In genomic region chr9:129885018-129885669, GRCh38 we compare ENCODE assay signal across 8 cellular contexts. TPM values are rescaled to one million over a fixed set of nuclear protein-coding genes. Genes with fewer than 3 reads are reported as not detected.
DNase-seq lines count a peak whose midpoint lies in the region; ATAC-seq lines count a peak whose summit lies in the region.

No MANE protein-coding gene starts in this region.

- peaks cover under 1% of the 10 kb centered on the region for H3K36me3 ChIP-seq in iPS-18a (ENCODE audit: control insufficient read depth, low read depth, low read length)

- H3K27me3 ChIP-seq in iPS-18a (ENCODE audit: control insufficient read depth, insufficient read depth, low read length): no peaks in the 10 kb centered on the region

- 17 to 20% (median 18%) methylated on average over 27 of the region's 27 CpGs for WGBS in adipose tissue, 3 donors

- H3K27ac ChIP-seq in adipose tissue (ENCODE audit: low read depth, low read length) (peak overlapping the region; percentile 46), iPS-18a (ENCODE audit: low read length) (no peak overlapping the region)

- peak overlapping the region; percentile 33 for H3K9ac ChIP-seq in iPS-18a (ENCODE audit: low read length)

- peak; percentile 86 for DNase-seq in activated CD8-positive, alpha-beta memory T cell treated with anti-CD3 and anti-CD28 coated beads for 24 hours
- no peak for DNase-seq in activated CD8-positive, alpha-beta memory T cell treated with anti-CD3 and anti-CD28 coated beads, Interleukin-2, amount 50 U/mL, for 4 hours
- peak; percentile 29 for DNase-seq in NCI-H774 (lab: John Stamatoyannopoulos, UW)
- DNase-seq in stimulated activated CD8-positive, alpha-beta memory T cell treated with anti-CD3 and anti-CD28 coated beads, Interleukin-4, amount 100 ng/mL, for 48 hours: peak; percentile 69
- DNase-seq in DMS114 treated with DMSO at 0.1 percent for 48 hours (lab: John Stamatoyannopoulos, UW; ENCODE audit: unreplicated experiment): no peak

- peak overlapping the region; percentile 31 for H3K4me3 ChIP-seq in iPS-18a (ENCODE audit: low read length)

- H3K4me1 ChIP-seq in iPS-18a (ENCODE audit: control insufficient read depth, low read depth, low read length): peaks cover 29% of the 10 kb centered on the region

- ATAC-seq in GM18861 (IDR thresholded peaks at IDR 0.05; ENCODE audit: unreplicated experiment): no peak

- H3K9me3 ChIP-seq in iPS-18a (ENCODE audit: control insufficient read depth, low read depth, low read length): no peaks in the 10 kb centered on the region

RNA-seq across cellular contexts. Expression of gene USP20, which starts 49.9 kb away (rescaled TPM):
- 10 to 100 TPM; 12.7 to 15.9 (median 15.7) TPM for polyA plus RNA-seq in adipose tissue

RNA-seq across cellular contexts. Expression of gene C9orf78, which starts 50.1 kb away (rescaled TPM):
- 10 to 100 TPM; 39.1 to 70.7 (median 41.9) TPM for polyA plus RNA-seq in adipose tissue

Comparison
In these comparisons a context has a peak if more than half of its experiments do, and no peak if none do; other contexts are left out.
1. DNase-seq: peak in activated CD8-positive, alpha-beta memory T cell treated with anti-CD3 and anti-CD28 coated beads for 24 hours (single experiment), NCI-H774 (single experiment) and stimulated activated CD8-positive, alpha-beta memory T cell treated with anti-CD3 and anti-CD28 coated beads, Interleukin-4, amount 100 ng/mL, for 48 hours (single experiment); none in activated CD8-positive, alpha-beta memory T cell treated with anti-CD3 and anti-CD28 coated beads, Interleukin-2, amount 50 U/mL, for 4 hours (single experiment) and DMS114 treated with DMSO at 0.1 percent for 48 hours (single experiment).